8 cellular contexts compared by ENCODE assay signal in genomic region chr6:26284537-26285142, GRCh38.
A peak's percentile ranks its signal among the peaks of the same experiment; 100 is the strongest.
DNase-seq lines count a peak whose midpoint lies in the region; ATAC-seq and TF ChIP-seq lines count a peak whose summit lies in the region.

No MANE protein-coding gene starts in this region.

- H3K27ac Mint-ChIP-seq in CD14-positive monocyte (peak overlapping the region; percentile 97 to 99 (median 98)), T-cell (peak overlapping the region; percentile 92 to 93), brain (peak overlapping the region; percentile 94 to 99 (median 97))

- DNase-seq in CD14-positive monocyte (ENCODE audit: low spot score) = peak; percentile 52
- DNase-seq in T-cell = peak in 33 of 34 experiments; percentile 37 to 71 (median 60)
- peak; percentile 71 for DNase-seq in islet precursor cell
- DNase-seq in smooth muscle cell (lab: John Stamatoyannopoulos, UW; ENCODE audit: unreplicated experiment) = no peak
- DNase-seq in NCI-H2107 treated with DMSO at 0.1 percent for 48 hours (lab: John Stamatoyannopoulos, UW; ENCODE audit: unreplicated experiment) = no peak
- no peak for DNase-seq in foreskin melanocyte

- H3K36me3 ChIP-seq in HUES64 (ENCODE audit: insufficient read depth, low read length) = no peaks in the 10 kb centered on the region
- no peaks in the 10 kb centered on the region for H3K36me3 ChIP-seq in smooth muscle cell (ENCODE audit: low read depth)

- H3K9ac ChIP-seq in HUES64 (ENCODE audit: low read depth, low read length) (peak overlapping the region; percentile 98), smooth muscle cell (ENCODE audit: low read depth) (peak overlapping the region; percentile 69)

- peaks cover 7% of the 10 kb centered on the region for H3F3A ChIP-seq in smooth muscle cell (ENCODE audit: low read depth)

- H2AFZ ChIP-seq in smooth muscle cell (ENCODE audit: low read depth) = peak overlapping the region; percentile 90

- H3K4me3 Mint-ChIP-seq in CD14-positive monocyte (peak overlapping the region; percentile 82 to 95), T-cell (peak overlapping the region; percentile 84 to 92 (median 88)), brain (peak overlapping the region; percentile 92 to 96 (median 93))

- CTCF ChIA-PET in T-cell (lab: Charles Lee) = interaction anchor here (0.7 to 2.8 kb wide), 11 partner anchors 11 to 860 kb away, joined by 3 to 25 read pairs (median 4); a partner anchor contains a TSS

- no peaks in the 10 kb centered on the region for H3K27me3 ChIP-seq in HUES64 (ENCODE audit: insufficient read depth, low read length)
- no peaks in the 10 kb centered on the region for H3K27me3 ChIP-seq in smooth muscle cell (ENCODE audit: low read depth)

- POLR2A ChIA-PET in T-cell (lab: Charles Lee) = interaction anchor here (0.6 to 4.8 kb wide), 29 partner anchors 11 to 1609 kb away, joined by 3 to 57 read pairs (median 5); a partner anchor contains a TSS

- intact Hi-C loops in CD14-positive monocyte (cut with micrococcal nuclease) = loop anchor here (5.0 kb wide), 2 partner anchors 87 to 162 kb away; a partner anchor contains a TSS

- H3K4me1 Mint-ChIP-seq in CD14-positive monocyte (peaks cover 23% of the 10 kb centered on the region), T-cell (peaks cover 30 to 41% (median 31%) of the 10 kb centered on the region in 3 donors), brain (peaks cover 49% of the 10 kb centered on the region)

- peaks cover 0 to 5% of the 10 kb centered on the region in 2 donors for H3K36me3 Mint-ChIP-seq in CD14-positive monocyte
- peaks cover 14% of the 10 kb centered on the region for H3K36me3 Mint-ChIP-seq in T-cell
- H3K36me3 Mint-ChIP-seq in brain = no peaks in the 10 kb centered on the region

- H3K4me3 ChIP-seq in HUES64 (ENCODE audit: low read length) (peak overlapping the region; percentile 74), smooth muscle cell (peak overlapping the region; percentile 69)

- H3K9me3 Mint-ChIP-seq in CD14-positive monocyte = peaks cover 7 to 19% (median 11%) of the 10 kb centered on the region in 7 donors
- peaks cover 0 to 4% (median 0%) of the 10 kb centered on the region in 3 donors for H3K9me3 Mint-ChIP-seq in T-cell
- H3K9me3 Mint-ChIP-seq in brain = peaks cover 0 to 9% (median 0%) of the 10 kb centered on the region in 5 experiments

- peak overlapping the region; percentile 89 for H3K4me2 ChIP-seq in smooth muscle cell

- 0% methylated on average over 23 of the region's 23 CpGs for WGBS in HUES64
- WGBS in smooth muscle cell (ENCODE audit: low lambda C conversion rate) = under 1% methylated on average over 23 of the region's 23 CpGs

- H3K27ac ChIP-seq in HUES64 (ENCODE audit: low read depth, low read length) (peak overlapping the region; percentile 94), smooth muscle cell (ENCODE audit: low read depth) (peak overlapping the region; percentile 87)

- peak; percentile 6 to 10 (median 8) for ATAC-seq in T-cell (replicated peaks in 1 of 4)

- no peaks in the 10 kb centered on the region for H4K20me1 ChIP-seq in smooth muscle cell (ENCODE audit: low read depth)

- no peak for TF ChIP-seq CTCF in CD14-positive monocyte (IDR thresholded peaks at IDR 0.05)
- TF ChIP-seq CTCF in brain (conservative IDR thresholded peaks at IDR 0.05) = no peak
- no peak for TF ChIP-seq CTCF in smooth muscle cell (IDR thresholded peaks at IDR 0.05; ENCODE audit: borderline replicate concordance, insufficient read depth, poor library complexity, severe bottlenecking)

- H3K27me3 Mint-ChIP-seq in CD14-positive monocyte (ENCODE audit: low read depth in 3 of 3) (peaks cover 0 to 2% (median 0%) of the 10 kb centered on the region in 3 donors), T-cell (peaks cover 4 to 5% of the 10 kb centered on the region in 2 donors), brain (peaks cover 23% of the 10 kb centered on the region)

- H3K79me2 ChIP-seq in smooth muscle cell (ENCODE audit: low read depth) = peaks cover 10% of the 10 kb centered on the region

- peaks cover 5% of the 10 kb centered on the region; the same call in 1 of the 2 replicates for H3K9me3 ChIP-seq in HUES64 (ENCODE audit: insufficient read depth, low read depth, low read length)
- H3K9me3 ChIP-seq in smooth muscle cell (replicated peaks; ENCODE audit: low read depth) = no peaks in the 10 kb centered on the region

- no peaks in the 10 kb centered on the region for H3K4me1 ChIP-seq in HUES64 (ENCODE audit: insufficient read depth, low read length)
- H3K4me1 ChIP-seq in smooth muscle cell (ENCODE audit: low read depth) = no peaks in the 10 kb centered on the region

Comparison
In these comparisons a context has a peak if more than half of its experiments do, and no peak if none do; other contexts are left out.
1. DNase-seq: peak in CD14-positive monocyte (single experiment), T-cell (33 of 34) and islet precursor cell (single experiment); none in smooth muscle cell (single experiment), NCI-H2107 treated with DMSO at 0.1 percent for 48 hours (single experiment) and foreskin melanocyte (single experiment).
2. Peak in every context shown above with its lines, with median percentiles within 50 percentile points of each other: H3K27ac Mint-ChIP-seq and H3K4me3 Mint-ChIP-seq.